In genomic region chrX:81259714-81260395, GRCh38 we compare ENCODE assay signal across 16 cellular contexts. TPM values are rescaled to one million over a fixed set of nuclear protein-coding genes. Genes with fewer than 3 reads are reported as not detected.
DNase-seq lines count a peak whose midpoint lies in the region; ATAC-seq and TF ChIP-seq lines count a peak whose summit lies in the region.
"Had no signal": no experiment of that assay in that cellular context is flagged by ENCODE, and none has a peak within 500 bp of the region (broad histone marks: within the 10 kb centered on the region; RNA-seq: fewer than 3 reads in every experiment).

No MANE protein-coding gene starts in this region.

- H3K79me2 ChIP-seq in H9 (ENCODE audit: insufficient read depth, low read length), result no peaks in the 10 kb centered on the region
- H3K79me2 ChIP-seq: parathyroid adenoma had no signal

- H2BK20ac ChIP-seq in H9 (ENCODE audit: low read depth, low read length, poor library complexity, severe bottlenecking), result no peak overlapping the region

- H3K4ac ChIP-seq in H9 (ENCODE audit: low read depth, low read length), result no peak overlapping the region

- H2BK120ac ChIP-seq in H9 (ENCODE audit: low read depth, low read length, poor library complexity, severe bottlenecking), result no peak overlapping the region

- H3K79me1 ChIP-seq in H9 (ENCODE audit: insufficient read depth, low read depth, low read length, poor library complexity, severe bottlenecking), result no peaks in the 10 kb centered on the region

- TF ChIP-seq EP300 in gastroesophageal sphincter (IDR thresholded peaks at IDR 0.05), result no peak
- TF ChIP-seq EP300 in stomach (IDR thresholded peaks at IDR 0.05), result no peak

- H3K23me2 ChIP-seq in H9 (ENCODE audit: insufficient read length, low read depth, low read length, poor library complexity, severe bottlenecking), result no peaks in the 10 kb centered on the region

- no peak for TF ChIP-seq POLR2A in gastroesophageal sphincter (IDR thresholded peaks at IDR 0.05)
- no peak for TF ChIP-seq POLR2A in stomach (IDR thresholded peaks at IDR 0.05)

- no peak overlapping the region for H2AK5ac ChIP-seq in H9 (ENCODE audit: insufficient read length, low read length)

- no peak overlapping the region for H2BK5ac ChIP-seq in H9 (ENCODE audit: insufficient read length, low read length)

- no peaks in the 10 kb centered on the region; the same call in 1 of the 2 replicates for H3K27me3 Mint-ChIP-seq in H9 (ENCODE audit: low read depth)
- no peaks in the 10 kb centered on the region for H3K27me3 Mint-ChIP-seq in T-helper 17 cell
- H3K27me3 Mint-ChIP-seq: activated CD4-positive, alpha-beta memory T cell treated with anti-CD3 and anti-CD28 coated beads for 36 hours had no signal

- no peak for DNase-seq in H9
- DNase-seq in adipocyte (ENCODE audit: low read depth), result peak; percentile 54
- DNase-seq in stomach, result no peak
- DNase-seq in hepatic stellate cell (ENCODE audit: low spot score), result no peak
- no peak for DNase-seq in T-helper 17 cell
- no peak for DNase-seq in effector CD4-positive, alpha-beta T cell
- DNase-seq: activated CD4-positive, alpha-beta memory T cell treated with anti-CD3 and anti-CD28 coated beads for 36 hours; activated naive CD4-positive, alpha-beta T cell; colonic mucosa; NCI-H2029; substantia nigra had no signal

- no peaks in the 10 kb centered on the region for H4K20me1 ChIP-seq in H9 (ENCODE audit: control insufficient read depth, insufficient read depth, insufficient read length)

- no peak overlapping the region for H4K5ac ChIP-seq in H9 (ENCODE audit: insufficient read length, low read depth, low read length)

- intact Hi-C loops in stomach (cut with DNase I; ENCODE audit: low total_unique reads), result no loop called here

- no peak overlapping the region for H3K56ac ChIP-seq in H9 (ENCODE audit: insufficient read length, low read depth, low read length)

- peaks cover 36 to 41% of the 10 kb centered on the region in 2 experiments for H3K9me3 Mint-ChIP-seq in H9
- H3K9me3 Mint-ChIP-seq: activated CD4-positive, alpha-beta memory T cell treated with anti-CD3 and anti-CD28 coated beads for 36 hours had no signal

- no peak overlapping the region for H2BK15ac ChIP-seq in H9 (ENCODE audit: low read depth, low read length)

- H2BK12ac ChIP-seq in H9 (ENCODE audit: insufficient read length, low read depth, low read length), result no peak overlapping the region

- H3K4me2 ChIP-seq in H9 (ENCODE audit: insufficient read depth, insufficient read length, low read length), result peak overlapping the region; percentile 21

- H3K18ac ChIP-seq in H9 (ENCODE audit: insufficient read length, low read depth, low read length), result no peak overlapping the region

- H3K27ac ChIP-seq in H9 (ENCODE audit: insufficient read length, low read depth, low read length) (no peak overlapping the region), gastroesophageal sphincter (peak overlapping the region; percentile 77 to 85 (median 80)), stomach (peak overlapping the region in 4 of 5 donors; percentile 55 to 72 (median 66))
- H3K27ac ChIP-seq: colonic mucosa, parathyroid adenoma had no signal

- H3K4me1 ChIP-seq in H9 (ENCODE audit: insufficient read depth, low read length), result no peaks in the 10 kb centered on the region; the same call in 1 of the 2 replicates
- peaks cover 26% of the 10 kb centered on the region for H3K4me1 ChIP-seq in adipocyte (ENCODE audit: control insufficient read depth, insufficient read depth, low read length)
- H3K4me1 ChIP-seq in gastroesophageal sphincter, result peaks cover 0 to 74% (median 0%) of the 10 kb centered on the region in 3 donors
- peaks cover 0 to 24% (median 12%) of the 10 kb centered on the region in 4 donors for H3K4me1 ChIP-seq in stomach
- H3K4me1 ChIP-seq: colonic mucosa, parathyroid adenoma had no signal

- H3K23ac ChIP-seq in H9 (ENCODE audit: insufficient read length, low read depth, low read length), result no peak overlapping the region

- ATAC-seq in gastroesophageal sphincter, result no peak
- ATAC-seq in T-helper 17 cell, result no peak
- ATAC-seq in GM18502 (IDR thresholded peaks at IDR 0.05; ENCODE audit: poor library complexity, unreplicated experiment), result no peak
- ATAC-seq: HCT116, left lobe of liver had no signal

- no peak overlapping the region for H3T11ph ChIP-seq in H9 (ENCODE audit: low read length)

- no peak overlapping the region for H4K91ac ChIP-seq in H9 (ENCODE audit: insufficient read length, low read depth, low read length)

- peak overlapping the region in 1 of 3 experiments; percentile 59; a peak in 2 of 7 replicates for H3K27ac Mint-ChIP-seq in H9
- H3K27ac Mint-ChIP-seq in T-helper 17 cell, result no peak overlapping the region
- H3K27ac Mint-ChIP-seq: activated CD4-positive, alpha-beta memory T cell treated with anti-CD3 and anti-CD28 coated beads for 36 hours had no signal

- H3K9ac ChIP-seq in H9 (ENCODE audit: extremely low read depth, insufficient read length, low read length) (no peak overlapping the region), adipocyte (ENCODE audit: low read length) (peak overlapping the region; percentile 56)
- H3K9ac ChIP-seq: parathyroid adenoma had no signal

- WGBS in H9 (ENCODE audit: extremely low coverage, insufficient read length, low lambda C conversion rate), result no CpG with 5 or more reads among the region's 3 CpGs
- WGBS in gastroesophageal sphincter (ENCODE audit: low coverage in 1 of 2), 2 donors, result 36 to 60% methylated on average over 3 of the region's 3 CpGs
- 31 to 60% (median 53%) methylated on average over 3 of the region's 3 CpGs for WGBS in stomach, 5 donors

- H3K36me3 Mint-ChIP-seq in H9 (ENCODE audit: insufficient read depth in 1 of 3, low read depth in 3 of 3) (no peaks in the 10 kb centered on the region), T-helper 17 cell (ENCODE audit: low read depth) (no peaks in the 10 kb centered on the region)
- H3K36me3 Mint-ChIP-seq: activated CD4-positive, alpha-beta memory T cell treated with anti-CD3 and anti-CD28 coated beads for 36 hours had no signal

- no peak overlapping the region for H2AFZ ChIP-seq in H9 (ENCODE audit: low read length)
- H2AFZ ChIP-seq: parathyroid adenoma had no signal

- H3K4me1 Mint-ChIP-seq in H9 (peaks cover 47% of the 10 kb centered on the region in 2 experiments), T-helper 17 cell (peaks cover 12% of the 10 kb centered on the region)

- H3K14ac ChIP-seq in H9 (ENCODE audit: insufficient read depth, low read length), result no peak overlapping the region

- H3K27me3 ChIP-seq in H9 (ENCODE audit: insufficient read depth, low read length) (no peaks in the 10 kb centered on the region), adipocyte (replicated peaks; ENCODE audit: control insufficient read depth, insufficient read depth, low read length) (no peaks in the 10 kb centered on the region), gastroesophageal sphincter (no peaks in the 10 kb centered on the region), stomach (no peaks in the 10 kb centered on the region)
- H3K27me3 ChIP-seq: colonic mucosa had no signal

- H4K8ac ChIP-seq in H9 (replicated peaks; ENCODE audit: insufficient read length, low read depth, low read length), result no peak overlapping the region

- no peak overlapping the region for H3K4me3 Mint-ChIP-seq in H9
- H3K4me3 Mint-ChIP-seq in T-helper 17 cell, result no peak overlapping the region
- H3K4me3 Mint-ChIP-seq: activated CD4-positive, alpha-beta memory T cell treated with anti-CD3 and anti-CD28 coated beads for 36 hours had no signal

- no peaks in the 10 kb centered on the region for H3K36me3 ChIP-seq in adipocyte (ENCODE audit: control insufficient read depth, insufficient read depth, low read length, severe bottlenecking)
- H3K36me3 ChIP-seq in gastroesophageal sphincter, result no peaks in the 10 kb centered on the region
- H3K36me3 ChIP-seq in stomach, result no peaks in the 10 kb centered on the region
- H3K36me3 ChIP-seq: colonic mucosa had no signal

- H3K4me3 ChIP-seq in adipocyte (ENCODE audit: low read length) (peak overlapping the region; percentile 39), gastroesophageal sphincter (no peak overlapping the region), stomach (no peak overlapping the region)
- H3K4me3 ChIP-seq: colonic mucosa had no signal

- no peak for TF ChIP-seq CTCF in H9 (conservative IDR thresholded peaks at IDR 0.05)
- no peak for TF ChIP-seq CTCF in gastroesophageal sphincter (IDR thresholded peaks at IDR 0.05)
- no peak for TF ChIP-seq CTCF in stomach (IDR thresholded peaks at IDR 0.05)

- H3K9me3 ChIP-seq in H9 (ENCODE audit: control insufficient read depth, low read depth, low read length) (peaks cover 17% of the 10 kb centered on the region), adipocyte (ENCODE audit: control insufficient read depth, low read length) (peaks cover 4% of the 10 kb centered on the region), gastroesophageal sphincter (no peaks in the 10 kb centered on the region), stomach (no peaks in the 10 kb centered on the region), T-helper 17 cell (ENCODE audit: control insufficient read depth, low read length, poor library complexity, severe bottlenecking) (no peaks in the 10 kb centered on the region)
- H3K9me3 ChIP-seq: colonic mucosa had no signal

RNA-seq across cellular contexts. Expression of gene SH3BGRL, which starts 58.0 kb away (rescaled TPM):
- total RNA-seq in H9 (2021) (41.8 and 42.1 TPM in 2 replicates), gastroesophageal sphincter (100 to 1,000 TPM; 266 to 380 (median 359) TPM), stomach (100 to 1,000 TPM in 3 of 5 donors, 10 to 100 TPM in 2; 37.1 to 379 (median 154) TPM), T-helper 17 cell (10 to 100 TPM; 81.3 to 97.0 TPM)
- polyA plus RNA-seq in stomach, result 100 to 1,000 TPM in 1 of 3 donors, 10 to 100 TPM in 2; 95.4 to 124 (median 95.8) TPM

RNA-seq across cellular contexts. Expression of gene HMGN5, which starts 58.1 kb away (rescaled TPM):
- total RNA-seq in H9 (2021) (11.4 and 13.0 TPM in 2 replicates), gastroesophageal sphincter (10 to 100 TPM in 1 of 4 donors, 1 to 10 TPM in 3; 4.0 to 14.3 (median 5.8) TPM), stomach (10 to 100 TPM in 1 of 5 donors, 1 to 10 TPM in 3, not detected in 1; 1.2 to 15.8 (median 2.6) TPM), T-helper 17 cell (1 to 10 TPM; 1.1 to 1.6 TPM)
- polyA plus RNA-seq in stomach, result 10 to 100 TPM; 10.7 to 36.2 (median 21.0) TPM
